In the genomic region with DNA sequence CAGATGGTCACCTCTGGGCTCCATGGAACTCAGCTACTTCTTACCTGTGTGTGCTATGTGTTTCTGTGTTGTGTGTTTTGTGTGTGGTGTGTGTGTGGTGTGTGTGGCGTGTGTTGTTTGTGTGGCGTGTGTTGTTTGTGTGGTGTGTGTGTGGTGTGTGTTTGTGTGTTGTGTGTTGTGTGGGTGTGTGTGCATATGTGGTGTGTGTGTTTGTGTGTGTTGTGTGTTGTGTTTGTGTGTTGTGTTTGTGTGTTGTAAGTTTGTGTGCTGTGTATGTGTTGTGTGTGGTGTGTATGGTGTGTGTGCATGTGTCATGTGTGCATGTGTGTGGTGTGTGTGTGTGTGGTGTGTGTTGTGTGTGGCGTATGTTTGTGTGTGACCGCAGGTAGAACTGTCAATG, we compare ENCODE assay signal across 26 cellular contexts. TPM values are rescaled to one million over a fixed set of nuclear protein-coding genes. Genes with fewer than 3 reads are reported as not detected.
"Had no signal": no experiment of that assay in that cellular context is flagged by ENCODE, and none has a peak within 500 bp of the region (broad histone marks: within the 10 kb centered on the region; RNA-seq: fewer than 3 reads in every experiment).

No MANE protein-coding gene starts in this region.

- H3K27ac Mint-ChIP-seq: endodermal cell; immature natural killer cell; memory B cell; naive B cell; nephron; stimulated activated naive B cell treated with anti-CD40 and anti-IgM and Interleukin-4, amounts not matched to agents 10 μg/mL and 1 μg/mL and 100 μg/mL, for 72 hours; stimulated activated naive CD8-positive, alpha-beta T cell treated with anti-CD3 and anti-CD28 coated beads, Interleukin-15, amount 100 ng/mL, for 72 hours had no signal

- H3K9me3 ChIP-seq: lower lobe of right lung, psoas muscle, testis, transverse colon had no signal

- ATAC-seq: esophagus mucosa; gastroesophageal sphincter; left cardiac atrium; lower lobe of right lung; psoas muscle; stimulated activated naive B cell treated with anti-CD40 and anti-IgM and Interleukin-4, amounts not matched to agents 10 μg/mL and 1 μg/mL and 100 μg/mL, for 72 hours; stimulated activated naive CD8-positive, alpha-beta T cell treated with anti-CD3 and anti-CD28 coated beads, Interleukin-15, amount 100 ng/mL, for 72 hours had no signal

- DNase-seq: effector CD4-positive, alpha-beta T cell; endodermal cell; glutamatergic neuron; immature natural killer cell; kidney; left cardiac atrium; left ventricle myocardium inferior; lower lobe of right lung; naive B cell; psoas muscle; retina; sigmoid colon; stimulated activated CD4-positive, alpha-beta T cell treated with anti-CD3 and anti-CD28 coated beads, Interleukin-2, amount 100 ng/mL, for 24 hours; stimulated activated CD4-positive, alpha-beta T cell treated with anti-CD3 and anti-CD28 coated beads, Interleukin-4, amount 100 ng/mL, for 4 hours; stimulated activated naive B cell treated with anti-CD40 and anti-IgM and Interleukin-4, amounts not matched to agents 10 μg/mL and 1 μg/mL and 100 μg/mL, for 72 hours; stimulated activated naive CD8-positive, alpha-beta T cell treated with anti-CD3 and anti-CD28 coated beads, Interleukin-15, amount 100 ng/mL, for 72 hours; testis; transverse colon had no signal

- H3K4me1 Mint-ChIP-seq: nephron had no signal

- H3K4me3 Mint-ChIP-seq: endodermal cell; immature natural killer cell; memory B cell; naive B cell; nephron; stimulated activated naive B cell treated with anti-CD40 and anti-IgM and Interleukin-4, amounts not matched to agents 10 μg/mL and 1 μg/mL and 100 μg/mL, for 72 hours; stimulated activated naive CD8-positive, alpha-beta T cell treated with anti-CD3 and anti-CD28 coated beads, Interleukin-15, amount 100 ng/mL, for 72 hours had no signal

- H3K36me3 ChIP-seq: gastroesophageal sphincter, lower lobe of right lung, sigmoid colon, transverse colon had no signal

- H3K4me3 ChIP-seq: coronary artery, gastroesophageal sphincter, left ventricle myocardium inferior, lower lobe of right lung, psoas muscle, sigmoid colon, skin epidermis, testis, transverse colon had no signal

- H3K27me3 ChIP-seq: testis had no signal

- H3K9me3 Mint-ChIP-seq: endodermal cell, immature natural killer cell, nephron had no signal

- FAIRE-seq: kidney had no signal

- H3K36me3 Mint-ChIP-seq: immature natural killer cell had no signal

- H3K27ac ChIP-seq: coronary artery, gastroesophageal sphincter, left ventricle myocardium inferior, lower lobe of right lung, psoas muscle, sigmoid colon, skin epidermis, testis, transverse colon had no signal

RNA-seq across cellular contexts. Expression of a gene that starts 3.8 kb away (rescaled TPM):
- total RNA-seq: dermis microvascular lymphatic vessel endothelial cell, endodermal cell, left cardiac atrium, left ventricle myocardium inferior, psoas muscle, sigmoid colon, subcutaneous adipose tissue, transverse colon had no signal
- polyA plus RNA-seq: immature natural killer cell, sigmoid colon had no signal
